Comparison of ENCODE assay signal across 1 cellular context in genomic region chr10:62048919-62049636, GRCh38.
TF ChIP-seq lines count a peak whose summit lies in the region.

No MANE protein-coding gene starts in this region.

TF ChIP-seq in HepG2, 621 proteins besides CTCF, POLR2A, EP300 and RAD21 (continued from another document and continues in another):
- TF ChIP-seq ZNF280D (CRISPR knock-in tag; IDR thresholded peaks at IDR 0.05): peak; percentile 75; the same call in 1 of the 2 replicates
- TF ChIP-seq TAF1 (CRISPR knock-in tag; IDR thresholded peaks at IDR 0.05): peak; percentile 81
- peak; percentile 91 for TF ChIP-seq MAX (IDR thresholded peaks at IDR 0.05)
- TF ChIP-seq HINFP (CRISPR knock-in tag; IDR thresholded peaks at IDR 0.05; ENCODE audit: low read depth): peak; percentile 92
- TF ChIP-seq SPEN (CRISPR knock-in tag; IDR thresholded peaks at IDR 0.05; ENCODE audit: low read depth): peak; percentile 82
- TF ChIP-seq ZFP36L1 (CRISPR knock-in tag; IDR thresholded peaks at IDR 0.05): peak; percentile 74; the same call in 1 of the 2 replicates
- TF ChIP-seq MED1 (CRISPR knock-in tag; IDR thresholded peaks at IDR 0.05): peak; percentile 92; the same call in 1 of the 2 replicates
- TF ChIP-seq NR2C2 (CRISPR knock-in tag; IDR thresholded peaks at IDR 0.05; ENCODE audit: borderline replicate concordance): peak; percentile 63
- TF ChIP-seq SP140L (CRISPR knock-in tag; IDR thresholded peaks at IDR 0.05; ENCODE audit: borderline replicate concordance): no peak
- no peak for TF ChIP-seq ZNF367 (CRISPR knock-in tag; IDR thresholded peaks at IDR 0.05; ENCODE audit: borderline replicate concordance)
- TF ChIP-seq ZNF484 (CRISPR knock-in tag; IDR thresholded peaks at IDR 0.05; ENCODE audit: borderline replicate concordance, low read depth): no peak
- peak; percentile 55; the same call in 1 of the 2 replicates for TF ChIP-seq PAWR (CRISPR knock-in tag; IDR thresholded peaks at IDR 0.05; ENCODE audit: borderline replicate concordance)
- TF ChIP-seq ZNF10 (CRISPR knock-in tag; IDR thresholded peaks at IDR 0.05; ENCODE audit: borderline replicate concordance, low read depth): no peak
- peak; percentile 94 for TF ChIP-seq DRAP1 (CRISPR knock-in tag; IDR thresholded peaks at IDR 0.05)
- 0 out of 2 replicates have a peak, but pooled peaks have one; percentile 32 for TF ChIP-seq ZSCAN20 (CRISPR knock-in tag; IDR thresholded peaks at IDR 0.05; ENCODE audit: borderline replicate concordance)
- TF ChIP-seq POLR2AphosphoS5 (IDR thresholded peaks at IDR 0.05; ENCODE audit: low read depth, low read length): peak; percentile 84
- TF ChIP-seq ZNF83 (CRISPR knock-in tag; IDR thresholded peaks at IDR 0.05; ENCODE audit: borderline replicate concordance): peak; percentile 86; the same call in 1 of the 2 replicates
- no peak for TF ChIP-seq BRCA1 (CRISPR knock-in tag; IDR thresholded peaks at IDR 0.05)
- TF ChIP-seq ZNF773 (CRISPR knock-in tag; IDR thresholded peaks at IDR 0.05; ENCODE audit: borderline replicate concordance): no peak
- peak; percentile 82 for TF ChIP-seq SOX5 (CRISPR knock-in tag; IDR thresholded peaks at IDR 0.05; ENCODE audit: borderline replicate concordance)
- TF ChIP-seq CSRNP1 (CRISPR knock-in tag; IDR thresholded peaks at IDR 0.05): peak; percentile 93
- TF ChIP-seq ZBTB14 (CRISPR knock-in tag; IDR thresholded peaks at IDR 0.05): no peak
- no peak for TF ChIP-seq ZNF790 (CRISPR knock-in tag; IDR thresholded peaks at IDR 0.05; ENCODE audit: borderline replicate concordance)
- no peak for TF ChIP-seq MAFG (CRISPR knock-in tag; IDR thresholded peaks at IDR 0.05)
- TF ChIP-seq CEBPB (IDR thresholded peaks at IDR 0.05; ENCODE audit: borderline replicate concordance, low read depth, low read length): no peak
- peak; percentile 58; the same call in 1 of the 2 replicates for TF ChIP-seq ZNF142 (CRISPR knock-in tag; IDR thresholded peaks at IDR 0.05)
- peak; percentile 79; the same call in 1 of the 2 replicates for TF ChIP-seq ZNF558 (CRISPR knock-in tag; IDR thresholded peaks at IDR 0.05; ENCODE audit: borderline replicate concordance)
- peak; percentile 61; the same call in 1 of the 2 replicates for TF ChIP-seq ZSCAN25 (CRISPR knock-in tag; IDR thresholded peaks at IDR 0.05)
- TF ChIP-seq E2F1 (CRISPR knock-in tag; IDR thresholded peaks at IDR 0.05): no peak
- no peak for TF ChIP-seq HDAC6 (IDR thresholded peaks at IDR 0.05; ENCODE audit: low read depth, low read length)
- peak; percentile 88 for TF ChIP-seq ZNF878 (CRISPR knock-in tag; IDR thresholded peaks at IDR 0.05)
- no peak for TF ChIP-seq U2AF2 (IDR thresholded peaks at IDR 0.05; ENCODE audit: low read depth, low read length)
- peak; percentile 80 for TF ChIP-seq FOXK2 (IDR thresholded peaks at IDR 0.05)
- no peak; the same call in 1 of the 2 replicates for TF ChIP-seq ONECUT2 (CRISPR knock-in tag; IDR thresholded peaks at IDR 0.05)
- TF ChIP-seq ZNF331 (CRISPR knock-in tag; IDR thresholded peaks at IDR 0.05): peak; percentile 88
- peak; percentile 89 for TF ChIP-seq ZMYM4 (CRISPR knock-in tag; IDR thresholded peaks at IDR 0.05)
- no peak for TF ChIP-seq CREB1 (IDR thresholded peaks at IDR 0.05)
- TF ChIP-seq CREB1 (CRISPR knock-in tag; IDR thresholded peaks at IDR 0.05): no peak; the same call in 1 of the 2 replicates
- peak; percentile 60 for TF ChIP-seq RBM22 (optimal IDR thresholded peaks at IDR 0.05; ENCODE audit: low read length)
- TF ChIP-seq ATM (IDR thresholded peaks at IDR 0.05; ENCODE audit: borderline replicate concordance): no peak
- TF ChIP-seq RXRB (CRISPR knock-in tag; IDR thresholded peaks at IDR 0.05; ENCODE audit: borderline replicate concordance): peak; percentile 88
- TF ChIP-seq KMT2A (CRISPR knock-in tag; IDR thresholded peaks at IDR 0.05): peak; percentile 96
- peak; percentile 88 for TF ChIP-seq POGZ (CRISPR knock-in tag; IDR thresholded peaks at IDR 0.05)
- peak; percentile 69 for TF ChIP-seq ELF3 (CRISPR knock-in tag; IDR thresholded peaks at IDR 0.05)
- no peak for TF ChIP-seq ZNF737 (CRISPR knock-in tag; IDR thresholded peaks at IDR 0.05; ENCODE audit: borderline replicate concordance)
- no peak; the same call in 1 of the 2 replicates for TF ChIP-seq SNAPC5 (CRISPR knock-in tag; IDR thresholded peaks at IDR 0.05; ENCODE audit: borderline replicate concordance)
- TF ChIP-seq ZNF776 (CRISPR knock-in tag; IDR thresholded peaks at IDR 0.05): no peak
- no peak for TF ChIP-seq RAD51 (IDR thresholded peaks at IDR 0.05; ENCODE audit: borderline replicate concordance)
- no peak for TF ChIP-seq STAG1 (CRISPR knock-in tag; IDR thresholded peaks at IDR 0.05)
- peak; percentile 26; the same call in 1 of the 2 replicates for TF ChIP-seq KDM1A (CRISPR knock-in tag; IDR thresholded peaks at IDR 0.05)
- TF ChIP-seq ZBTB49 (CRISPR knock-in tag; IDR thresholded peaks at IDR 0.05; ENCODE audit: borderline replicate concordance): 0 out of 2 replicates have a peak, but pooled peaks have one; percentile 33
